1 cellular context compared by ENCODE assay signal in genomic region chr11:99015634-99016454, GRCh38.
TF ChIP-seq lines count a peak whose summit lies in the region.

No MANE protein-coding gene starts in this region.

TF ChIP-seq in GM23338, 12 proteins besides CTCF, POLR2A, EP300 and RAD21 (continued from another document):
- TF ChIP-seq ZNF462 (CRISPR knock-in tag; IDR thresholded peaks at IDR 0.05) = no peak
